In the genomic region with DNA sequence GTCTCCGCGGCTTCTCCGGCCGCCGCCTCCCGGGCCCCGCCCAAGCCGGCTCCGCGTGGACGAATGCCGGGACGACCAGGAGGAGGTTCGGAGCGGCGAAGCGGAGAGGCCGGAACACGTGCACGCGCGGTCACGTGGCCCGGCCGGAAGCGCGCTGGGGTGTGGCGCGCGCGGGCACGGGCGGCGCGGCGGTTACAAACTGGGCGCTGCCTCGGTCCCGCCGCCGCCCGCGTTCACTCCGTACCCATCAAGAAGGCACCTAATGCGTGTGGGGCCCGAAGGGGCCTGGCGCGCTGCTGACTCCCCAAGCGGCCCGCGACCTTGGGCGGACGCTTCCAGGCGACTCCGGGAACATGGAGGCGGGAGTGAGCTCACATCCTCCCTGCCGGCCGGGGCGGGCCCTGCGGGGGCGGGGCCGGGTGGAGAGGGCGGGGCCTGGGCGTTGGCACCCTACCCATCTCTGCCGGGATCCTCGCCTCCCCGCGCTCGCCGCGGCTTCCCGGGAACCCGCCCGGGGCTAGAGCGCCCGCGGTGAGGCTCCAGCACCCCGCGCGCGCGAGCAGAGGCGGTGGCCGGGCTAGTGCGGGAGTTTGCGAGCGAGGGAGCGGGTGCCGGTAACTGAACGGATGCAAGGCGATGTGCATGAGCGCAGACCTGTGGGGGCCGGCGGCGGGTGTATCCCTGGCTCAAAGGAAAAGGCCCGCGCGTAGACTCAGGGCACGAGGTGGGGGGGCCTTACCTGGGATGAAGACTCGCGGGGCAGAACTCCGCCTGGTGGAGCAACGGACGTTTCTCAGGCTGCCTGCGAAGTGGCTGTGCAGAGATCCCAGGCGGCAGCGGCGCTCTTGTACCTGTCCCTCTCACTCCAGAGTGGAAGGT, we compare ENCODE assay signal across 8 cellular contexts. TPM values are rescaled to one million over a fixed set of nuclear protein-coding genes. Genes with fewer than 3 reads are reported as not detected.
DNase-seq lines count a peak whose midpoint lies in the region; ATAC-seq and TF ChIP-seq lines count a peak whose summit lies in the region.

Gene TMEM185B (minus strand): TSS at position 367 of the 879 bp plus-strand sequence. CDS start 424 bp downstream, outside the sequence.

- no peaks in the 10 kb centered on the region for H3K9me3 ChIP-seq in DND-41 (ENCODE audit: insufficient read depth, low read length, severe bottlenecking)
- no peaks in the 10 kb centered on the region; the same call in 1 of the 2 replicates for H3K9me3 ChIP-seq in Panc1 (ENCODE audit: control insufficient read depth, insufficient read depth, low read depth, low read length)
- H3K9me3 ChIP-seq in fibroblast of lung (ENCODE audit: control insufficient read depth, insufficient read depth, low read depth, low read length): no peaks in the 10 kb centered on the region

- H3K9ac ChIP-seq in DND-41 (ENCODE audit: low read depth, low read length) (peak within 1 kb of the TSS; percentile 70), fibroblast of lung (ENCODE audit: insufficient read depth, low read length) (peak within 1 kb of the TSS; percentile 92)

- TF ChIP-seq CTCF in DND-41 (IDR thresholded peaks at IDR 0.05; ENCODE audit: borderline replicate concordance, extremely low read depth, low read length, poor library complexity, severe bottlenecking) (peak; percentile 36), Panc1 (IDR thresholded peaks at IDR 0.05) (no peak; the same call in 1 of the 2 replicates), fibroblast of lung (conservative IDR thresholded peaks at IDR 0.05 in 1 of 2, IDR thresholded peaks at IDR 0.05 in 1 of 2; ENCODE audit: low read depth in 1 of 2, low read length in 2 of 2) (peak in 1 of 2 donors; percentile 28), natural killer cell (IDR thresholded peaks at IDR 0.05) (no peak)

- H3K4me2 ChIP-seq in DND-41 (ENCODE audit: insufficient read depth, low read length) (peak within 1 kb of the TSS; percentile 90), fibroblast of lung (ENCODE audit: extremely low read depth, insufficient read depth, low read length) (peak within 1 kb of the TSS; percentile 88)

- no peaks in the 10 kb centered on the region for H3K36me3 Mint-ChIP-seq in natural killer cell

- H3K36me3 ChIP-seq in DND-41 (ENCODE audit: insufficient read depth, low read length) (peaks cover 44% of the 10 kb centered on the region), Panc1 (ENCODE audit: control insufficient read depth, insufficient read depth, low read length) (peaks cover 4% of the 10 kb centered on the region; the same call in 1 of the 2 replicates), fibroblast of lung (ENCODE audit: control insufficient read depth, insufficient read depth, low read length) (peaks cover 4% of the 10 kb centered on the region)

- H3K27ac ChIP-seq in DND-41 (ENCODE audit: low read length) (peak within 1 kb of the TSS; percentile 93), Panc1 (ENCODE audit: low read length) (peak within 1 kb of the TSS; percentile 89), fibroblast of lung (ENCODE audit: insufficient read depth, low read length) (peak within 1 kb of the TSS; percentile 91)

- H3K4me3 ChIP-seq in DND-41 (ENCODE audit: low read depth in 1 of 2, low read length in 2 of 2) (peak within 1 kb of the TSS; percentile 47 to 65), Panc1 (ENCODE audit: low read depth in 2 of 2, low read length in 2 of 2) (peak within 1 kb of the TSS; percentile 69 to 70), fibroblast of lung (replicated peaks in 1 of 4; ENCODE audit: control extremely low read depth in 1 of 4, insufficient read depth in 1 of 4, low read depth in 3 of 4, low read length in 4 of 4) (peak within 1 kb of the TSS; percentile 57 to 72 (median 62))
- H3K4me3 ChIP-seq in Jurkat, Clone E6-1 (ENCODE audit: low read length): peak within 1 kb of the TSS; percentile 63

- POLR2A ChIA-PET in Panc1 (lab: Charles Lee): interaction anchor here (0.7 kb wide), 1 partner anchor 549 kb away, joined by 3 read pairs; no protein-coding TSS in a partner anchor

- in situ Hi-C loops in Panc1 (cut with HindIII; ENCODE audit: low pct_unique_long_range_greater_than_20kb, low sequenced_read_pairs): no loop called here

- no peaks in the 10 kb centered on the region for H3K9me3 Mint-ChIP-seq in natural killer cell

- H3K4me1 Mint-ChIP-seq in natural killer cell: peaks cover 34 to 49% of the 10 kb centered on the region in 2 donors

- ATAC-seq in DND-41 (ENCODE audit: insufficient read depth, low read depth) (peak; percentile 90), GM21717 (IDR thresholded peaks at IDR 0.05; ENCODE audit: unreplicated experiment) (peak; percentile 85), Panc1 (peak; percentile 94), natural killer cell (peak; percentile 97)
- peak; percentile 89 for ATAC-seq in stimulated activated naive CD8-positive, alpha-beta T cell treated with anti-CD3 and anti-CD28 coated beads, Interleukin-15, Interleukin-2, amounts not matched to agents 100 U/mL and 50 U/mL, for 24 hours

- peak within 1 kb of the TSS; percentile 73 for H2AFZ ChIP-seq in DND-41 (ENCODE audit: low read depth, low read length)
- peak within 1 kb of the TSS; percentile 60 for H2AFZ ChIP-seq in fibroblast of lung (ENCODE audit: low read length)

- H3K4me1 ChIP-seq in DND-41 (ENCODE audit: insufficient read depth, low read length) (peaks cover 65% of the 10 kb centered on the region), Panc1 (ENCODE audit: control insufficient read depth, insufficient read depth, low read length) (peaks cover 29% of the 10 kb centered on the region), fibroblast of lung (ENCODE audit: control insufficient read depth, extremely low read depth, insufficient read depth, low read length) (peaks cover 3% of the 10 kb centered on the region)

- H3K79me2 ChIP-seq in DND-41 (ENCODE audit: insufficient read depth, low read length) (peaks cover 56% of the 10 kb centered on the region), fibroblast of lung (ENCODE audit: control insufficient read depth, insufficient read depth, low read length) (peaks cover 9% of the 10 kb centered on the region)

- H4K20me1 ChIP-seq in DND-41 (ENCODE audit: insufficient read depth, low read length): peaks cover 21% of the 10 kb centered on the region
- H4K20me1 ChIP-seq in fibroblast of lung (ENCODE audit: control insufficient read depth, extremely low read depth, insufficient read depth, low read length): no peaks in the 10 kb centered on the region

- H3K27ac Mint-ChIP-seq in natural killer cell: peak within 1 kb of the TSS; percentile 83 to 89

- DNase-seq in DND-41: peak; percentile 95
- peak; percentile 66 for DNase-seq in Jurkat, Clone E6-1 (ENCODE audit: low read depth, low spot score)
- DNase-seq in Panc1 (ENCODE audit: low read depth, low spot score): no peak
- DNase-seq in activated T-helper 1 cell treated with Interleukin-2 at 50 U/mL for 16 hours (ENCODE audit: low read depth): peak; percentile 82
- DNase-seq in fibroblast of lung (ENCODE audit: low read depth in 2 of 2): peak; percentile 79 to 85
- peak; percentile 92 for DNase-seq in natural killer cell
- DNase-seq in stimulated activated naive CD8-positive, alpha-beta T cell treated with anti-CD3 and anti-CD28 coated beads, Interleukin-15, Interleukin-2, amounts not matched to agents 100 U/mL and 50 U/mL, for 24 hours: peak; percentile 94

- BruUV-seq in Panc1 (replicated peaks; lab: Mats Ljungman, UMichigan): no TSS peak

- no peaks in the 10 kb centered on the region for H3K27me3 Mint-ChIP-seq in natural killer cell (ENCODE audit: low read depth in 2 of 2)

- intact Hi-C loops in Panc1 (cut with micrococcal nuclease; ENCODE audit: unreplicated experiment): no loop called here
- intact Hi-C loops in natural killer cell (cut with micrococcal nuclease): loop anchor here (1.0 kb wide), 2 partner anchors 9 to 29 kb away; partner anchors contain the start of gene RALB

- peak within 1 kb of the TSS; percentile 88 for H3K4me3 Mint-ChIP-seq in natural killer cell

- CTCF ChIA-PET in Panc1 (lab: Charles Lee): interaction anchor here (1.0 kb wide), 1 partner anchor 90 kb away, joined by 3 read pairs; no protein-coding TSS in a partner anchor

- no peaks in the 10 kb centered on the region for H3K27me3 ChIP-seq in DND-41 (ENCODE audit: insufficient read depth, low read length, poor library complexity)
- no peaks in the 10 kb centered on the region for H3K27me3 ChIP-seq in Panc1 (ENCODE audit: control insufficient read depth, insufficient read depth, low read length)
- no peaks in the 10 kb centered on the region for H3K27me3 ChIP-seq in fibroblast of lung (ENCODE audit: control insufficient read depth, insufficient read depth, low read length)

RNA-seq across cellular contexts. Expression of gene TMEM185B, which starts in this region (rescaled TPM):
- polyA plus RNA-seq in Jurkat, Clone E6-1 (2012; ENCODE audit: insufficient read depth, insufficient read length): 20.1 TPM
- total RNA-seq in Panc1 (2021; ENCODE audit: unreplicated experiment): 54.6 TPM
- polyA plus RNA-seq in Panc1 (2012; ENCODE audit: insufficient read length): 50.8 TPM
- total RNA-seq in fibroblast of lung: 25.2 and 25.9 TPM in 2 replicates
- 28.8 and 35.1 TPM in 2 replicates for polyA plus RNA-seq in fibroblast of lung
- polyA plus RNA-seq in fibroblast of lung (2012): 25.1 and 29.1 TPM in 2 replicates
- polyA minus RNA-seq in fibroblast of lung (ENCODE audit: low replicate concordance): 31.8 and 54.1 TPM in 2 replicates
- 10 to 100 TPM; 19.9 to 25.2 (median 19.9) TPM for total RNA-seq in natural killer cell
